Comparison of ENCODE assay signal across 9 cellular contexts in genomic region chrX:153333271-153333670, GRCh38. TPM values are rescaled to one million over a fixed set of nuclear protein-coding genes. Genes with fewer than 3 reads are reported as not detected.
A peak's percentile ranks its signal among the peaks of the same experiment; 100 is the strongest.
DNase-seq lines count a peak whose midpoint lies in the region; ATAC-seq, FAIRE-seq and TF ChIP-seq lines count a peak whose summit lies in the region.
"Had no signal": no experiment of that assay in that cellular context is flagged by ENCODE, and none has a peak within 500 bp of the region (broad histone marks: within the 10 kb centered on the region; RNA-seq: fewer than 3 reads in every experiment).

No MANE protein-coding gene starts in this region.

- peak; percentile 11 for DNase-seq in PC-3
- DNase-seq in endothelial cell of umbilical vein (ENCODE audit: low read depth, low spot score): no peak
- no peak for DNase-seq in progenitor cell of endocrine pancreas (ENCODE audit: low spot score, unreplicated experiment)
- no peak for DNase-seq in caudate nucleus (lab: John Stamatoyannopoulos, UW)

- intact Hi-C loops in PC-3 (cut with micrococcal nuclease): no loop called here
- intact Hi-C loops in endothelial cell of umbilical vein (cut with micrococcal nuclease): no loop called here

- no peak overlapping the region for H3K27ac ChIP-seq in PC-3 (ENCODE audit: low read length)
- no peak overlapping the region for H3K27ac ChIP-seq in endothelial cell of umbilical vein (ENCODE audit: insufficient read depth, low read depth, low read length)
- H3K27ac ChIP-seq in caudate nucleus (ENCODE audit: low read depth, low read length): no peak overlapping the region
- H3K27ac ChIP-seq: epithelial cell of prostate had no signal

- no peaks in the 10 kb centered on the region for H3K9me3 ChIP-seq in PC-3 (ENCODE audit: low read length)
- H3K9me3 ChIP-seq in endothelial cell of umbilical vein (replicated peaks; ENCODE audit: control insufficient read depth, insufficient read depth, low read length): no peaks in the 10 kb centered on the region

- dilution Hi-C loops in endothelial cell of umbilical vein (cut with MboI; ENCODE audit: extremely low pct_ligation_motif_present, low sequenced_read_pairs): no loop called here

- H2AFZ ChIP-seq in PC-3 (ENCODE audit: low read length) (peak overlapping the region; percentile 77), endothelial cell of umbilical vein (ENCODE audit: low read depth, low read length) (peak overlapping the region; percentile 93)

- H3K9ac ChIP-seq in PC-3 (ENCODE audit: low read length): no peak overlapping the region
- H3K9ac ChIP-seq in endothelial cell of umbilical vein (replicated peaks; ENCODE audit: extremely low read depth, insufficient read depth, low read length): no peak overlapping the region

- FAIRE-seq in endothelial cell of umbilical vein (lab: Jason Lieb, UNC): no peak

- H3F3A ChIP-seq in PC-3 (ENCODE audit: low read length, unreplicated experiment): no peaks in the 10 kb centered on the region

- peaks cover 11% of the 10 kb centered on the region for H3K9me3 Mint-ChIP-seq in progenitor cell of endocrine pancreas (ENCODE audit: low read depth)

- H3K4me2 ChIP-seq in PC-3 (ENCODE audit: low read length) (peak overlapping the region; percentile 80), endothelial cell of umbilical vein (ENCODE audit: insufficient read depth, low read length) (peak overlapping the region; percentile 76)

- no peaks in the 10 kb centered on the region for H4K20me1 ChIP-seq in PC-3 (ENCODE audit: low read length)
- no peaks in the 10 kb centered on the region for H4K20me1 ChIP-seq in endothelial cell of umbilical vein (replicated peaks; ENCODE audit: control insufficient read depth, extremely low read depth, insufficient read depth, low read length)

- TF ChIP-seq CTCF in PC-3 (conservative IDR thresholded peaks at IDR 0.05; ENCODE audit: low read depth, low read length) (no peak), endothelial cell of umbilical vein (IDR thresholded peaks at IDR 0.05; ENCODE audit: extremely low read depth in 1 of 2, insufficient read depth in 1 of 2, low read depth in 1 of 2, low read length in 2 of 2) (no peak), progenitor cell of endocrine pancreas (IDR thresholded peaks at IDR 0.05; ENCODE audit: unreplicated experiment) (no peak)

- H3K4me3 ChIP-seq in GM08714 (ENCODE audit: low read length): peak overlapping the region; percentile 58; the same call in 1 of the 2 replicates
- peak overlapping the region; percentile 61 for H3K4me3 ChIP-seq in PC-3 (ENCODE audit: low read length)
- H3K4me3 ChIP-seq in endothelial cell of umbilical vein (replicated peaks in 1 of 3; ENCODE audit: insufficient read depth in 1 of 3, low read depth in 1 of 3, low read length in 3 of 3): peak overlapping the region in 1 of 3 experiments; percentile 40

- TF ChIP-seq POLR2A in endothelial cell of umbilical vein (IDR thresholded peaks at IDR 0.05; ENCODE audit: low read depth, low read length): no peak

- H3K4me3 Mint-ChIP-seq in progenitor cell of endocrine pancreas (ENCODE audit: low read depth): peak overlapping the region; percentile 80

- peaks cover 7% of the 10 kb centered on the region for H3K4me1 ChIP-seq in PC-3 (ENCODE audit: insufficient read depth, low read length)
- no peaks in the 10 kb centered on the region for H3K4me1 ChIP-seq in endothelial cell of umbilical vein (ENCODE audit: control insufficient read depth, extremely low read depth, insufficient read depth, low read length)

- BruUV-seq in PC-3 (replicated peaks; lab: Mats Ljungman, UMichigan) (no TSS peak), endothelial cell of umbilical vein (replicated peaks; lab: Mats Ljungman, UMichigan) (no TSS peak)

- H3K79me2 ChIP-seq in PC-3 (ENCODE audit: low read length) (peaks cover 6% of the 10 kb centered on the region), endothelial cell of umbilical vein (ENCODE audit: control insufficient read depth, insufficient read depth, low read length) (peaks cover 12% of the 10 kb centered on the region)

- no peaks in the 10 kb centered on the region; the same call in 1 of the 2 replicates for H3K36me3 ChIP-seq in PC-3 (ENCODE audit: low read depth, low read length)
- no peaks in the 10 kb centered on the region for H3K36me3 ChIP-seq in endothelial cell of umbilical vein (ENCODE audit: control insufficient read depth in 2 of 2, extremely low read depth in 1 of 2, insufficient read depth in 2 of 2, low read length in 2 of 2)

- CTCF ChIA-PET in PC-3 (lab: Charles Lee): no interaction called here
- CTCF ChIA-PET in endothelial cell of umbilical vein (lab: Charles Lee): no interaction called here

- peaks cover 13% of the 10 kb centered on the region for H3K27me3 Mint-ChIP-seq in progenitor cell of endocrine pancreas

- no peak overlapping the region for H3K27ac Mint-ChIP-seq in progenitor cell of endocrine pancreas

- H3K27me3 ChIP-seq in PC-3 (ENCODE audit: low read length) (0 out of 2 replicates have a peak, but pooled peaks cover 8% of the 10 kb centered on the region), endothelial cell of umbilical vein (ENCODE audit: control insufficient read depth in 2 of 2, insufficient read depth in 2 of 2, low read length in 2 of 2) (peaks cover 2 to 10% of the 10 kb centered on the region in 2 experiments)

- POLR2A ChIA-PET in PC-3 (lab: Charles Lee; ENCODE audit: unreplicated experiment): interaction anchor here (0.7 kb wide), 1 partner anchor 503 kb away, joined by 3 read pairs; the partner anchor contains the start of genes CETN2 and NSDHL
- POLR2A ChIA-PET in endothelial cell of umbilical vein (lab: Charles Lee): no interaction called here

- peaks cover 6% of the 10 kb centered on the region for H3K4me1 Mint-ChIP-seq in progenitor cell of endocrine pancreas (ENCODE audit: low read depth)

- no peaks in the 10 kb centered on the region for H3K9me1 ChIP-seq in endothelial cell of umbilical vein (replicated peaks; ENCODE audit: control insufficient read depth, extremely low read depth, insufficient read depth, low read length)

- no peaks in the 10 kb centered on the region for H3K9me2 ChIP-seq in PC-3 (replicated peaks; ENCODE audit: low read length)

- ATAC-seq in PC-3 (no peak; the same call in 1 of the 2 replicates), HG03571 (IDR thresholded peaks at IDR 0.05; ENCODE audit: unreplicated experiment) (no peak), GM18909 (IDR thresholded peaks at IDR 0.05; ENCODE audit: poor library complexity, unreplicated experiment) (no peak)

- peaks cover 7% of the 10 kb centered on the region for H3K36me3 Mint-ChIP-seq in progenitor cell of endocrine pancreas (ENCODE audit: insufficient read depth)

TF ChIP-seq in endothelial cell of umbilical vein, 7 proteins besides CTCF, POLR2A, EP300 and RAD21:
- TF ChIP-seq MYC (IDR thresholded peaks at IDR 0.05; ENCODE audit: low read depth, low read length): no peak
- TF ChIP-seq GATA2 (IDR thresholded peaks at IDR 0.05; ENCODE audit: insufficient read depth, insufficient read length, low read depth, low read length): no peak
- no peak for TF ChIP-seq FOS (IDR thresholded peaks at IDR 0.05; ENCODE audit: borderline replicate concordance, insufficient read depth, low read length)
- no peak for TF ChIP-seq POLR2AphosphoS5 (IDR thresholded peaks at IDR 0.05; ENCODE audit: insufficient read depth, low read depth, low read length)
- no peak for TF ChIP-seq EZH2 (IDR thresholded peaks at IDR 0.05; ENCODE audit: borderline replicate concordance, low read depth, low read length, severe bottlenecking)
- no peak for TF ChIP-seq JUN (IDR thresholded peaks at IDR 0.05; ENCODE audit: borderline replicate concordance, insufficient read depth, insufficient read length, low read depth)
- no peak for TF ChIP-seq MAX (IDR thresholded peaks at IDR 0.05; ENCODE audit: insufficient read depth, insufficient read length)

RNA-seq across cellular contexts. Expression of gene ZNF275, which starts 0.7 kb away (rescaled TPM):
- total RNA-seq in PC-3 (2014; rRNA removed) (7.1 and 7.8 TPM in 2 replicates), endothelial cell of umbilical vein (8.5 and 11.0 TPM in 2 replicates), progenitor cell of endocrine pancreas (11.9 and 12.2 TPM in 2 replicates)
- polyA plus RNA-seq in endothelial cell of umbilical vein: 9.7 and 10.3 TPM in 2 replicates
- 6.1 TPM in 2 replicates for polyA plus RNA-seq in endothelial cell of umbilical vein (2011; cell fraction: cytosol; rRNA removed)
- 15.9 and 16.5 TPM in 2 replicates for polyA plus RNA-seq in endothelial cell of umbilical vein (2011; cell fraction: nucleus; rRNA removed)
- 6.4 and 8.3 TPM in 2 replicates for polyA plus RNA-seq in endothelial cell of umbilical vein (2012)
- polyA minus RNA-seq in endothelial cell of umbilical vein: 15.1 and 16.6 TPM in 2 replicates
- polyA minus RNA-seq in endothelial cell of umbilical vein (2011; cell fraction: cytosol; rRNA and poly(A)+ RNA removed): 3.9 TPM
- polyA minus RNA-seq in endothelial cell of umbilical vein (2011; cell fraction: nucleus; rRNA and poly(A)+ RNA removed): 8.3 and 10.0 TPM in 2 replicates

RNA-seq across cellular contexts. Expression of gene PNMA6F, which starts 11.7 kb away (rescaled TPM):
- total RNA-seq in PC-3 (2014; rRNA removed): not detected in 2 replicates
- not detected in 2 replicates for total RNA-seq in endothelial cell of umbilical vein
- polyA plus RNA-seq in endothelial cell of umbilical vein: not detected in 2 replicates
- polyA plus RNA-seq in endothelial cell of umbilical vein (2011; cell fraction: cytosol; rRNA removed): not detected in 2 replicates
- polyA plus RNA-seq in endothelial cell of umbilical vein (2011; cell fraction: nucleus; rRNA removed): not detected in 2 replicates
- not detected in 2 replicates for polyA plus RNA-seq in endothelial cell of umbilical vein (2012)
- polyA minus RNA-seq in endothelial cell of umbilical vein: not detected in 2 replicates
- polyA minus RNA-seq in endothelial cell of umbilical vein (2011; cell fraction: cytosol; rRNA and poly(A)+ RNA removed): not detected
- not detected in 2 replicates for polyA minus RNA-seq in endothelial cell of umbilical vein (2011; cell fraction: nucleus; rRNA and poly(A)+ RNA removed)
- total RNA-seq in progenitor cell of endocrine pancreas: not detected in 2 replicates
- total RNA-seq: T-helper 2 cell treated with Interferon-gamma antibody and Interleukin-4, amounts not matched to agents 100 ng/mL and 5 ng/mL, for 36 hours had no signal
